In the genomic region with DNA sequence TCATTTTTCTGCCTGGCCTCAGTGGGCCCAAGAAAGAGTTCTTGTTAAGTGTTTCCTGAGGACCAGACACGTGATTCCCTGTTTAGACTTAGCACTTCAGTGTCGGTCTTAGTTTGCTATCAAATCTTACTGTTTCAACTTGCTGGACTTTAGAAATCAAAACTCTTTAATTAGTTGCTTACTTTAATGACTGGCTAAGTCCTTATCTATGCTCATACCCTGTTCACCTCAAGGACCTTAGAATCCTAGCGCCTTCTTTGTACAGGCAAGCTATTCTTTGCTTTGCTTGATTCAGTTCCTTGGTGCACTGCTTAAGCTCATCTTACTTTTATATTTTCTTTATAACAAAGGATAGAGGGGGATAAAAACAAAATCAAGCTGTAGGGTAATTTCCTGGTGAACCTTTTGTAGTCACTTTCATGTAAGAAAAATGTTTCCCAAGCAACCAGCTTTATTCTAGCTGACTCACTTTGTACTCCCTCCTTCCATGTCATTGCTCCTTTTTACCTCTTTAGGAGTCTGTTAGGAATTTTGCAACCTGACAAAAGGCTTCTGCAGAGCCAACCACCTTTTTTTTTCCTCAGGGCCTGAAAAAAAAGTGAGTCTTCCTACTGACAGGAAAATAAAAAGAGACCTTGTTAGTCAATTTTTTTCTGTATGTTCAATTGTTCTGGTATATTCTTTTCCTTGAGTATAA, we compare ENCODE assay signal across 1 cellular context.
TF ChIP-seq lines count a peak whose summit lies in the region.

No MANE protein-coding gene starts in this region.

TF ChIP-seq in WTC11, 78 proteins besides CTCF, POLR2A, EP300 and RAD21 (continued from another document):
- TF ChIP-seq, protein P1, sequence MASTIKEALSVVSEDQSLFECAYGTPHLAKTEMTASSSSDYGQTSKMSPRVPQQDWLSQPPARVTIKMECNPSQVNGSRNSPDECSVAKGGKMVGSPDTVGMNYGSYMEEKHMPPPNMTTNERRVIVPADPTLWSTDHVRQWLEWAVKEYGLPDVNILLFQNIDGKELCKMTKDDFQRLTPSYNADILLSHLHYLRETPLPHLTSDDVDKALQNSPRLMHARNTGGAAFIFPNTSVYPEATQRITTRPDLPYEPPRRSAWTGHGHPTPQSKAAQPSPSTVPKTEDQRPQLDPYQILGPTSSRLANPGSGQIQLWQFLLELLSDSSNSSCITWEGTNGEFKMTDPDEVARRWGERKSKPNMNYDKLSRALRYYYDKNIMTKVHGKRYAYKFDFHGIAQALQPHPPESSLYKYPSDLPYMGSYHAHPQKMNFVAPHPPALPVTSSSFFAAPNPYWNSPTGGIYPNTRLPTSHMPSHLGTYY (CRISPR knock-in tag; IDR thresholded peaks at IDR 0.05): no peak
- no peak for TF ChIP-seq ZNF396 (CRISPR knock-in tag; IDR thresholded peaks at IDR 0.05; ENCODE audit: borderline replicate concordance)
- TF ChIP-seq TP53 (CRISPR knock-in tag; IDR thresholded peaks at IDR 0.05): no peak
- TF ChIP-seq RELA (CRISPR knock-in tag; IDR thresholded peaks at IDR 0.05; ENCODE audit: borderline replicate concordance): no peak
- no peak for TF ChIP-seq ZNF423 (CRISPR knock-in tag; IDR thresholded peaks at IDR 0.05)
- no peak for TF ChIP-seq SOX15 (CRISPR knock-in tag; IDR thresholded peaks at IDR 0.05)
- TF ChIP-seq ETV6 (CRISPR knock-in tag; IDR thresholded peaks at IDR 0.05): no peak
- TF ChIP-seq NR3C1 (CRISPR knock-in tag; conservative IDR thresholded peaks at IDR 0.05; ENCODE audit: low read depth): no peak
- TF ChIP-seq, protein P2, sequence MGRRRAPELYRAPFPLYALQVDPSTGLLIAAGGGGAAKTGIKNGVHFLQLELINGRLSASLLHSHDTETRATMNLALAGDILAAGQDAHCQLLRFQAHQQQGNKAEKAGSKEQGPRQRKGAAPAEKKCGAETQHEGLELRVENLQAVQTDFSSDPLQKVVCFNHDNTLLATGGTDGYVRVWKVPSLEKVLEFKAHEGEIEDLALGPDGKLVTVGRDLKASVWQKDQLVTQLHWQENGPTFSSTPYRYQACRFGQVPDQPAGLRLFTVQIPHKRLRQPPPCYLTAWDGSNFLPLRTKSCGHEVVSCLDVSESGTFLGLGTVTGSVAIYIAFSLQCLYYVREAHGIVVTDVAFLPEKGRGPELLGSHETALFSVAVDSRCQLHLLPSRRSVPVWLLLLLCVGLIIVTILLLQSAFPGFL (CRISPR knock-in tag; IDR thresholded peaks at IDR 0.05; ENCODE audit: borderline replicate concordance): no peak
- no peak for TF ChIP-seq CREM (CRISPR knock-in tag; IDR thresholded peaks at IDR 0.05)
- TF ChIP-seq, protein P3, sequence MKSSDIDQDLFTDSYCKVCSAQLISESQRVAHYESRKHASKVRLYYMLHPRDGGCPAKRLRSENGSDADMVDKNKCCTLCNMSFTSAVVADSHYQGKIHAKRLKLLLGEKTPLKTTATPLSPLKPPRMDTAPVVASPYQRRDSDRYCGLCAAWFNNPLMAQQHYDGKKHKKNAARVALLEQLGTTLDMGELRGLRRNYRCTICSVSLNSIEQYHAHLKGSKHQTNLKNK (CRISPR knock-in tag; IDR thresholded peaks at IDR 0.05): no peak
- TF ChIP-seq ESRRA (CRISPR knock-in tag; IDR thresholded peaks at IDR 0.05; ENCODE audit: borderline replicate concordance): no peak
- TF ChIP-seq, protein P4, sequence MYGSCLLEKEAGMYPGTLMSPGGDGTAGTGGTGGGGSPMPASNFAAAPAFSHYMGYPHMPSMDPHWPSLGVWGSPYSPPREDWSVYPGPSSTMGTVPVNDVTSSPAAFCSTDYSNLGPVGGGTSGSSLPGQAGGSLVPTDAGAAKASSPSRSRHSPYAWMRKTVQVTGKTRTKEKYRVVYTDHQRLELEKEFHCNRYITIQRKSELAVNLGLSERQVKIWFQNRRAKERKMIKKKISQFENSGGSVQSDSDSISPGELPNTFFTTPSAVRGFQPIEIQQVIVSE (CRISPR knock-in tag; IDR thresholded peaks at IDR 0.05; ENCODE audit: borderline replicate concordance): no peak
